In genomic region chr6:33418690-33419291, GRCh38 we compare ENCODE assay signal across 8 cellular contexts. TPM values are rescaled to one million over a fixed set of nuclear protein-coding genes. Genes with fewer than 3 reads are reported as not detected.
A peak's percentile ranks its signal among the peaks of the same experiment; 100 is the strongest.
DNase-seq lines count a peak whose midpoint lies in the region; ATAC-seq, FAIRE-seq and TF ChIP-seq lines count a peak whose summit lies in the region.

No MANE protein-coding gene starts in this region.

- intact Hi-C loops in endothelial cell of umbilical vein (cut with micrococcal nuclease) (loop anchor here (1.0 to 10.0 kb wide), 2 partner anchors 8 to 444 kb away; no protein-coding TSS in a partner anchor), pancreas (cut with DNase I) (no loop called here)

- H4K20me1 ChIP-seq in GM23248 (ENCODE audit: insufficient read depth) (no peaks in the 10 kb centered on the region), endothelial cell of umbilical vein (replicated peaks; ENCODE audit: control insufficient read depth, extremely low read depth, insufficient read depth, low read length) (no peaks in the 10 kb centered on the region)

- H3K9me1 ChIP-seq in endothelial cell of umbilical vein (replicated peaks; ENCODE audit: control insufficient read depth, extremely low read depth, insufficient read depth, low read length) = no peaks in the 10 kb centered on the region

- CTCF ChIA-PET in endothelial cell of umbilical vein (lab: Charles Lee) = interaction anchor here (1.0 to 1.4 kb wide), 4 partner anchors 12 to 278 kb away, joined by 3 to 4 read pairs (median 3); partner anchors contain the start of gene ZBTB9

- DNase-seq in GM23248 (no peak), WERI-Rb-1 (no peak), endothelial cell of umbilical vein (ENCODE audit: low read depth, low spot score) (no peak), pancreas (no peak), foreskin melanocyte (no peak), NCI-H345 (lab: John Stamatoyannopoulos, UW) (no peak)

- POLR2A ChIA-PET in endothelial cell of umbilical vein (lab: Charles Lee) = no interaction called here

- H3F3A ChIP-seq in GM23248 (ENCODE audit: insufficient read depth) = peaks cover 34% of the 10 kb centered on the region

- ATAC-seq in pancreas (no peak), GM19467 (IDR thresholded peaks at IDR 0.05; ENCODE audit: unreplicated experiment) (no peak), HG02973 (IDR thresholded peaks at IDR 0.05; ENCODE audit: unreplicated experiment) (no peak)

- H3K4me1 ChIP-seq in GM23248 (ENCODE audit: insufficient read depth) = peaks cover 35% of the 10 kb centered on the region
- peaks cover 20% of the 10 kb centered on the region for H3K4me1 ChIP-seq in endothelial cell of umbilical vein (ENCODE audit: control insufficient read depth, extremely low read depth, insufficient read depth, low read length)
- H3K4me1 ChIP-seq in pancreas = peaks cover 0 to 21% (median 0%) of the 10 kb centered on the region in 3 donors

- peak overlapping the region; percentile 86 for H3K4me2 ChIP-seq in GM23248 (ENCODE audit: unreplicated experiment)
- peak overlapping the region; percentile 53 for H3K4me2 ChIP-seq in endothelial cell of umbilical vein (ENCODE audit: insufficient read depth, low read length)

- H3K79me2 ChIP-seq in GM23248 (ENCODE audit: insufficient read depth) (peaks cover 82% of the 10 kb centered on the region), endothelial cell of umbilical vein (ENCODE audit: control insufficient read depth, insufficient read depth, low read length) (peaks cover 12% of the 10 kb centered on the region)

- no peaks in the 10 kb centered on the region for H3K9me3 ChIP-seq in GM23248 (ENCODE audit: low read depth)
- no peaks in the 10 kb centered on the region for H3K9me3 ChIP-seq in WERI-Rb-1 (ENCODE audit: severe bottlenecking)
- H3K9me3 ChIP-seq in endothelial cell of umbilical vein (replicated peaks; ENCODE audit: control insufficient read depth, insufficient read depth, low read length) = no peaks in the 10 kb centered on the region
- H3K9me3 ChIP-seq in pancreas = no peaks in the 10 kb centered on the region

- BruUV-seq in endothelial cell of umbilical vein (replicated peaks; lab: Mats Ljungman, UMichigan) = TSS peak; percentile 59

- H3K27ac ChIP-seq in GM23248 (peak overlapping the region; percentile 95), WERI-Rb-1 (peak overlapping the region; percentile 83), endothelial cell of umbilical vein (ENCODE audit: insufficient read depth, low read depth, low read length) (peak overlapping the region; percentile 64), pancreas (peak overlapping the region; percentile 76 to 95 (median 87))

- in situ Hi-C loops in GM23248 (cut with MboI) = no loop called here

- no peak for TF ChIP-seq CTCF in WERI-Rb-1 (IDR thresholded peaks at IDR 0.05; ENCODE audit: low read depth, low read length)
- TF ChIP-seq CTCF in endothelial cell of umbilical vein (IDR thresholded peaks at IDR 0.05; ENCODE audit: extremely low read depth in 1 of 2, insufficient read depth in 1 of 2, low read depth in 1 of 2, low read length in 2 of 2) = no peak
- TF ChIP-seq CTCF in pancreas (IDR thresholded peaks at IDR 0.05) = no peak

- H3K36me3 ChIP-seq in GM23248 (ENCODE audit: low read depth) (no peaks in the 10 kb centered on the region), WERI-Rb-1 (peaks cover 57% of the 10 kb centered on the region), endothelial cell of umbilical vein (ENCODE audit: control insufficient read depth in 2 of 2, extremely low read depth in 1 of 2, insufficient read depth in 2 of 2, low read length in 2 of 2) (peaks cover 0 to 7% of the 10 kb centered on the region in 2 experiments), pancreas (peaks cover 0 to 7% (median 7%) of the 10 kb centered on the region in 3 donors)

- peak overlapping the region; percentile 71 for H2AFZ ChIP-seq in GM23248
- peak overlapping the region; percentile 63 for H2AFZ ChIP-seq in endothelial cell of umbilical vein (ENCODE audit: low read depth, low read length)

- H3K27me3 ChIP-seq in GM23248 (replicated peaks; ENCODE audit: insufficient read depth) = no peaks in the 10 kb centered on the region
- no peaks in the 10 kb centered on the region for H3K27me3 ChIP-seq in WERI-Rb-1 (ENCODE audit: insufficient read depth, low read depth, severe bottlenecking)
- peaks cover 16% of the 10 kb centered on the region in 2 experiments for H3K27me3 ChIP-seq in endothelial cell of umbilical vein (ENCODE audit: control insufficient read depth in 2 of 2, insufficient read depth in 2 of 2, low read length in 2 of 2)
- H3K27me3 ChIP-seq in pancreas = no peaks in the 10 kb centered on the region

- no peaks in the 10 kb centered on the region for H3K9me2 ChIP-seq in GM23248 (ENCODE audit: insufficient read depth)

- H3K9ac ChIP-seq in GM23248 = peak overlapping the region; percentile 84
- H3K9ac ChIP-seq in endothelial cell of umbilical vein (replicated peaks; ENCODE audit: extremely low read depth, insufficient read depth, low read length) = peak overlapping the region; percentile 41

- dilution Hi-C loops in endothelial cell of umbilical vein (cut with MboI; ENCODE audit: extremely low pct_ligation_motif_present, low sequenced_read_pairs) = no loop called here

- FAIRE-seq in endothelial cell of umbilical vein (lab: Jason Lieb, UNC) (peak; percentile 48), pancreas (lab: Jason Lieb, UNC) (no peak)

- 50 to 54% methylated on average over 8 of the region's 8 CpGs for WGBS in GM23248 (ENCODE audit: low coverage in 1 of 2, low lambda C conversion rate in 2 of 2, missing lambda C conversion rate in 2 of 2), 2 experiments
- WGBS in pancreas, 2 donors = 49 to 52% methylated on average over 8 of the region's 8 CpGs

- H3K4me3 ChIP-seq in GM23248 (peak overlapping the region; percentile 68), WERI-Rb-1 (ENCODE audit: low read depth, low read length) (peak overlapping the region; percentile 51), endothelial cell of umbilical vein (replicated peaks in 1 of 3; ENCODE audit: insufficient read depth in 1 of 3, low read depth in 1 of 3, low read length in 3 of 3) (peak overlapping the region in 2 of 3 experiments; percentile 19 to 30), pancreas (peak overlapping the region in 2 of 4 donors; percentile 44 to 71)

- no peak for TF ChIP-seq POLR2A in endothelial cell of umbilical vein (IDR thresholded peaks at IDR 0.05; ENCODE audit: low read depth, low read length)

RNA-seq across cellular contexts. Expression of gene CUTA, which starts 0.9 kb away (rescaled TPM):
- total RNA-seq in GM23248 (2014; rRNA removed; shearing (Covaris generic)) = 197 and 204 TPM in 2 replicates
- polyA plus RNA-seq in GM23248 (2016; fragmentation: Nextera tagmentation; extraction: Ambion mirVana) = 397 and 404 TPM in 2 replicates
- 133 TPM in 2 replicates for total RNA-seq in endothelial cell of umbilical vein
- 202 and 241 TPM in 2 replicates for polyA plus RNA-seq in endothelial cell of umbilical vein
- 189 and 191 TPM in 2 replicates for polyA plus RNA-seq in endothelial cell of umbilical vein (2011; cell fraction: cytosol; rRNA removed)
- polyA plus RNA-seq in endothelial cell of umbilical vein (2011; cell fraction: nucleus; rRNA removed) = 92.8 and 109 TPM in 2 replicates
- polyA plus RNA-seq in endothelial cell of umbilical vein (2012) = 123 and 151 TPM in 2 replicates
- polyA minus RNA-seq in endothelial cell of umbilical vein = 90.1 and 102 TPM in 2 replicates
- 143 TPM for polyA minus RNA-seq in endothelial cell of umbilical vein (2011; cell fraction: cytosol; rRNA and poly(A)+ RNA removed)
- 21.5 and 24.2 TPM in 2 replicates for polyA minus RNA-seq in endothelial cell of umbilical vein (2011; cell fraction: nucleus; rRNA and poly(A)+ RNA removed)
- total RNA-seq in pancreas = 10 to 100 TPM; 65.0 to 99.6 (median 78.1) TPM
- 100 to 1,000 TPM in 1 of 2 donors, 10 to 100 TPM in 1; 96.7 to 204 TPM for polyA plus RNA-seq in pancreas

RNA-seq across cellular contexts. Expression of gene SYNGAP1, which starts 1.1 kb away (rescaled TPM):
- total RNA-seq in GM23248 (2014; rRNA removed; shearing (Covaris generic)) = 2.8 and 3.7 TPM in 2 replicates
- polyA plus RNA-seq in GM23248 (2016; fragmentation: Nextera tagmentation; extraction: Ambion mirVana) (0.42 and 0.65 TPM in 2 replicates), endothelial cell of umbilical vein (7.3 and 7.9 TPM in 2 replicates), pancreas (10 to 100 TPM in 1 of 2 donors, 1 to 10 TPM in 1; 8.3 to 16.4 TPM)
- total RNA-seq in endothelial cell of umbilical vein (14.3 and 15.1 TPM in 2 replicates), pancreas (10 to 100 TPM in 1 of 6 donors, 1 to 10 TPM in 5; 4.6 to 11.0 (median 5.6) TPM)
- polyA plus RNA-seq in endothelial cell of umbilical vein (2011; cell fraction: cytosol; rRNA removed) = 3.2 and 3.9 TPM in 2 replicates
- 36.2 and 44.4 TPM in 2 replicates for polyA plus RNA-seq in endothelial cell of umbilical vein (2011; cell fraction: nucleus; rRNA removed)
- 6.4 and 10.8 TPM in 2 replicates for polyA plus RNA-seq in endothelial cell of umbilical vein (2012)
- 6.2 and 9.3 TPM in 2 replicates for polyA minus RNA-seq in endothelial cell of umbilical vein
- polyA minus RNA-seq in endothelial cell of umbilical vein (2011; cell fraction: cytosol; rRNA and poly(A)+ RNA removed) = 0.31 TPM
- 11.4 and 14.9 TPM in 2 replicates for polyA minus RNA-seq in endothelial cell of umbilical vein (2011; cell fraction: nucleus; rRNA and poly(A)+ RNA removed)

RNA-seq across cellular contexts. Expression of gene PHF1, which starts 8.0 kb away (rescaled TPM):
- total RNA-seq in GM23248 (2014; rRNA removed; shearing (Covaris generic)) = 39.8 and 44.9 TPM in 2 replicates
- polyA plus RNA-seq in GM23248 (2016; fragmentation: Nextera tagmentation; extraction: Ambion mirVana) = 24.5 TPM in 2 replicates
- total RNA-seq in endothelial cell of umbilical vein = 28.8 and 32.5 TPM in 2 replicates
- 53.1 and 62.6 TPM in 2 replicates for polyA plus RNA-seq in endothelial cell of umbilical vein
- 23.9 and 25.2 TPM in 2 replicates for polyA plus RNA-seq in endothelial cell of umbilical vein (2011; cell fraction: cytosol; rRNA removed)
- 186 and 227 TPM in 2 replicates for polyA plus RNA-seq in endothelial cell of umbilical vein (2011; cell fraction: nucleus; rRNA removed)
- polyA plus RNA-seq in endothelial cell of umbilical vein (2012) = 22.8 and 26.1 TPM in 2 replicates
- polyA minus RNA-seq in endothelial cell of umbilical vein = 22.3 and 26.8 TPM in 2 replicates
- polyA minus RNA-seq in endothelial cell of umbilical vein (2011; cell fraction: cytosol; rRNA and poly(A)+ RNA removed) = 8.6 TPM
- polyA minus RNA-seq in endothelial cell of umbilical vein (2011; cell fraction: nucleus; rRNA and poly(A)+ RNA removed) = 16.2 and 19.6 TPM in 2 replicates
- total RNA-seq in pancreas = 10 to 100 TPM; 28.5 to 68.0 (median 47.2) TPM
- 100 to 1,000 TPM; 143 to 192 TPM for polyA plus RNA-seq in pancreas

RNA-seq across cellular contexts. Expression of gene KIFC1, which starts 27.2 kb away (rescaled TPM):
- 14.4 and 14.5 TPM in 2 replicates for total RNA-seq in GM23248 (2014; rRNA removed; shearing (Covaris generic))
- polyA plus RNA-seq in GM23248 (2016; fragmentation: Nextera tagmentation; extraction: Ambion mirVana) (3.9 and 4.0 TPM in 2 replicates), endothelial cell of umbilical vein (38.5 and 39.3 TPM in 2 replicates), pancreas (under 1 TPM; 0.19 to 0.42 TPM)
- total RNA-seq in endothelial cell of umbilical vein (63.4 and 65.9 TPM in 2 replicates), pancreas (1 to 10 TPM in 1 of 6 donors, under 1 TPM in 5; 0.14 to 1.5 (median 0.52) TPM)
- 46.2 and 46.6 TPM in 2 replicates for polyA plus RNA-seq in endothelial cell of umbilical vein (2011; cell fraction: cytosol; rRNA removed)
- 63.0 and 83.1 TPM in 2 replicates for polyA plus RNA-seq in endothelial cell of umbilical vein (2011; cell fraction: nucleus; rRNA removed)
- 15.2 and 30.1 TPM in 2 replicates for polyA plus RNA-seq in endothelial cell of umbilical vein (2012)
- polyA minus RNA-seq in endothelial cell of umbilical vein = 40.6 and 41.9 TPM in 2 replicates
- polyA minus RNA-seq in endothelial cell of umbilical vein (2011; cell fraction: cytosol; rRNA and poly(A)+ RNA removed) = 33.3 TPM
- polyA minus RNA-seq in endothelial cell of umbilical vein (2011; cell fraction: nucleus; rRNA and poly(A)+ RNA removed) = 36.4 and 42.0 TPM in 2 replicates

RNA-seq across cellular contexts. Expression of gene ZBTB9, which starts 35.6 kb away (rescaled TPM):
- 2.0 and 3.5 TPM in 2 replicates for total RNA-seq in GM23248 (2014; rRNA removed; shearing (Covaris generic))
- polyA plus RNA-seq in GM23248 (2016; fragmentation: Nextera tagmentation; extraction: Ambion mirVana) = 7.0 and 7.3 TPM in 2 replicates
- 8.0 and 8.7 TPM in 2 replicates for total RNA-seq in endothelial cell of umbilical vein
- polyA plus RNA-seq in endothelial cell of umbilical vein = 4.7 and 4.9 TPM in 2 replicates
- 3.5 and 3.7 TPM in 2 replicates for polyA plus RNA-seq in endothelial cell of umbilical vein (2011; cell fraction: cytosol; rRNA removed)
- polyA plus RNA-seq in endothelial cell of umbilical vein (2011; cell fraction: nucleus; rRNA removed) = 7.2 and 7.5 TPM in 2 replicates
- polyA plus RNA-seq in endothelial cell of umbilical vein (2012) = 6.0 and 7.5 TPM in 2 replicates
- 8.0 and 9.0 TPM in 2 replicates for polyA minus RNA-seq in endothelial cell of umbilical vein
- 11.2 TPM for polyA minus RNA-seq in endothelial cell of umbilical vein (2011; cell fraction: cytosol; rRNA and poly(A)+ RNA removed)
- polyA minus RNA-seq in endothelial cell of umbilical vein (2011; cell fraction: nucleus; rRNA and poly(A)+ RNA removed) = 2.1 and 3.5 TPM in 2 replicates
- 1 to 10 TPM; 1.7 to 4.7 (median 3.6) TPM for total RNA-seq in pancreas
- 1 to 10 TPM; 1.7 to 3.6 TPM for polyA plus RNA-seq in pancreas
